ENCODE assay signal across 24 cellular contexts in genomic region chr6:73688351-73688750, GRCh38.
"Had no signal": no experiment of that assay in that cellular context is flagged by ENCODE, and none has a peak within 500 bp of the region (broad histone marks: within the 10 kb centered on the region; RNA-seq: fewer than 3 reads in every experiment).

No MANE protein-coding gene starts in this region.

- H3K4me3 ChIP-seq: hepatocyte, left ventricle myocardium inferior, lung, ovary, stomach, testis, thyroid gland, transverse colon, upper lobe of left lung, vagina had no signal

- H2AFZ ChIP-seq: hepatocyte had no signal

- H3K4me1 ChIP-seq: left ventricle myocardium inferior, stomach, testis, thyroid gland, transverse colon, upper lobe of left lung, vagina had no signal

- ATAC-seq: natural killer cell; right cardiac atrium; sciatic nerve; stimulated activated memory B cell treated with anti-CD40 and anti-IgM and Interleukin-4, amounts not matched to agents 10 μg/mL and 1 μg/mL and 100 μg/mL, for 72 hours; stimulated activated naive CD8-positive, alpha-beta T cell treated with anti-CD3 and anti-CD28 coated beads, Interleukin-15, Interleukin-2, amounts not matched to agents 100 U/mL and 50 U/mL, for 24 hours had no signal

- H3K9me3 ChIP-seq: ovary, testis, thyroid gland, transverse colon, upper lobe of left lung, vagina had no signal

- DNase-seq: islet precursor cell; left ventricle myocardium inferior; mesendoderm; naive B cell; natural killer cell; nephron progenitor cell; ovary; right cardiac atrium; small intestine; stimulated activated CD4-positive, alpha-beta T cell treated with anti-CD3 and anti-CD28 coated beads, Interleukin-1b, Interleukin-23, amount 100 ng/mL, for 48 hours; stimulated activated CD4-positive, alpha-beta T cell treated with anti-CD3 and anti-CD28 coated beads, Interleukin-2, amount 100 ng/mL, for 48 hours; stimulated activated CD4-positive, alpha-beta T cell treated with anti-CD3 and anti-CD28 coated beads, Interleukin-4, amount 100 ng/mL, for 4 hours; stimulated activated CD8-positive, alpha-beta memory T cell treated with anti-CD3 and anti-CD28 coated beads, Interleukin-4, amount 100 ng/mL, for 48 hours; stimulated activated naive CD8-positive, alpha-beta T cell treated with anti-CD3 and anti-CD28 coated beads, Interleukin-15, Interleukin-2, amounts not matched to agents 100 U/mL and 50 U/mL, for 24 hours; stomach; testis; thyroid gland; transverse colon; upper lobe of left lung had no signal

- H3K79me2 ChIP-seq: hepatocyte had no signal

- H3K4me2 ChIP-seq: hepatocyte had no signal

- H3K36me3 ChIP-seq: left ventricle myocardium inferior, ovary, stomach, thyroid gland, transverse colon, upper lobe of left lung, vagina had no signal

- H3K27me3 ChIP-seq: hepatocyte, ovary, stomach, testis, thyroid gland, transverse colon, upper lobe of left lung, vagina had no signal

- H3K27ac ChIP-seq: hepatocyte, left ventricle myocardium inferior, ovary, stomach, testis, thyroid gland, transverse colon, upper lobe of left lung, vagina had no signal
